In genomic region chr2:231187736-231188505, GRCh38 we compare ENCODE assay signal across 14 cellular contexts. TPM values are rescaled to one million over a fixed set of nuclear protein-coding genes. Genes with fewer than 3 reads are reported as not detected.
DNase-seq lines count a peak whose midpoint lies in the region; ATAC-seq and TF ChIP-seq lines count a peak whose summit lies in the region.
"Had no signal": no experiment of that assay in that cellular context is flagged by ENCODE, and none has a peak within 500 bp of the region (broad histone marks: within the 10 kb centered on the region; RNA-seq: fewer than 3 reads in every experiment).

No MANE protein-coding gene starts in this region.

- no peak overlapping the region for H3K4me3 Mint-ChIP-seq in natural killer cell
- no peak overlapping the region for H3K4me3 Mint-ChIP-seq in stimulated activated memory B cell treated with anti-CD40 and anti-IgM and Interleukin-4, amounts not matched to agents 10 μg/mL and 1 μg/mL and 100 μg/mL, for 72 hours
- H3K4me3 Mint-ChIP-seq: activated CD8-positive, alpha-beta T cell treated with anti-CD3 and anti-CD28 coated beads, Interleukin-2, amount 10 ng/mL, durations not matched to agents 7 days and 5 days; activated naive CD8-positive, alpha-beta T cell; naive thymus-derived CD4-positive, alpha-beta T cell had no signal

- no peaks in the 10 kb centered on the region for H3K4me1 Mint-ChIP-seq in natural killer cell
- H3K4me1 Mint-ChIP-seq in stimulated activated memory B cell treated with anti-CD40 and anti-IgM and Interleukin-4, amounts not matched to agents 10 μg/mL and 1 μg/mL and 100 μg/mL, for 72 hours, result peaks cover 17% of the 10 kb centered on the region

- H3K27me3 Mint-ChIP-seq in natural killer cell (ENCODE audit: low read depth in 2 of 2), result peaks cover 6 to 20% of the 10 kb centered on the region in 2 donors
- H3K27me3 Mint-ChIP-seq in stimulated activated memory B cell treated with anti-CD40 and anti-IgM and Interleukin-4, amounts not matched to agents 10 μg/mL and 1 μg/mL and 100 μg/mL, for 72 hours, result peaks cover 47% of the 10 kb centered on the region

- H3K36me3 Mint-ChIP-seq in natural killer cell, result no peaks in the 10 kb centered on the region
- H3K36me3 Mint-ChIP-seq in stimulated activated memory B cell treated with anti-CD40 and anti-IgM and Interleukin-4, amounts not matched to agents 10 μg/mL and 1 μg/mL and 100 μg/mL, for 72 hours, result no peaks in the 10 kb centered on the region
- H3K36me3 Mint-ChIP-seq: activated naive CD8-positive, alpha-beta T cell; naive thymus-derived CD4-positive, alpha-beta T cell had no signal

- intact Hi-C loops in left ventricle myocardium inferior (cut with micrococcal nuclease), result no loop called here
- intact Hi-C loops in transverse colon (cut with DNase I; ENCODE audit: low total_unique reads), result no loop called here
- intact Hi-C loops in natural killer cell (cut with micrococcal nuclease), result no loop called here

- 75 to 79% methylated on average over 12 to 18 of the region's 18 CpGs for WGBS in transverse colon (ENCODE audit: low coverage in 1 of 2), 2 donors

- H3K36me3 ChIP-seq in left ventricle myocardium inferior (no peaks in the 10 kb centered on the region), skeletal muscle tissue (ENCODE audit: control insufficient read depth in 3 of 3, insufficient read depth in 3 of 3, low read length in 3 of 3) (no peaks in the 10 kb centered on the region), transverse colon (no peaks in the 10 kb centered on the region)

- H3K9me3 Mint-ChIP-seq in natural killer cell, result no peaks in the 10 kb centered on the region
- H3K9me3 Mint-ChIP-seq in stimulated activated memory B cell treated with anti-CD40 and anti-IgM and Interleukin-4, amounts not matched to agents 10 μg/mL and 1 μg/mL and 100 μg/mL, for 72 hours, result peaks cover under 1% of the 10 kb centered on the region

- H3K27me3 ChIP-seq in left ventricle myocardium inferior (ENCODE audit: low read depth) (peaks cover 12% of the 10 kb centered on the region), skeletal muscle tissue (ENCODE audit: control insufficient read depth in 3 of 3, insufficient read depth in 3 of 3, low read length in 3 of 3) (no peaks in the 10 kb centered on the region), transverse colon (no peaks in the 10 kb centered on the region)

- no peak for TF ChIP-seq POLR2A in transverse colon (IDR thresholded peaks at IDR 0.05)

- DNase-seq in GM04503 (ENCODE audit: low read depth), result peak; percentile 84
- peak; percentile 56 for DNase-seq in astrocyte of the spinal cord (ENCODE audit: low read depth, low spot score)
- DNase-seq in left ventricle myocardium inferior, result peak; percentile 47
- no peak for DNase-seq in transverse colon
- DNase-seq in natural killer cell, result no peak
- no peak for DNase-seq in DMS114 treated with DMSO at 0.1 percent for 48 hours (lab: John Stamatoyannopoulos, UW; ENCODE audit: unreplicated experiment)
- DNase-seq: activated CD8-positive, alpha-beta T cell treated with anti-CD3 and anti-CD28 coated beads, Interleukin-2, amount 10 ng/mL, durations not matched to agents 7 days and 5 days; KG1; naive thymus-derived CD4-positive, alpha-beta T cell; T-helper 2 cell had no signal

- H3K9me3 ChIP-seq in left ventricle myocardium inferior (replicated peaks) (no peaks in the 10 kb centered on the region), skeletal muscle tissue (ENCODE audit: control insufficient read depth in 3 of 3, low read length in 3 of 3) (no peaks in the 10 kb centered on the region), transverse colon (no peaks in the 10 kb centered on the region)

- no peak for ATAC-seq in natural killer cell
- ATAC-seq in stimulated activated memory B cell treated with anti-CD40 and anti-IgM and Interleukin-4, amounts not matched to agents 10 μg/mL and 1 μg/mL and 100 μg/mL, for 72 hours, result no peak
- ATAC-seq: activated CD8-positive, alpha-beta T cell treated with anti-CD3 and anti-CD28 coated beads, Interleukin-2, amount 10 ng/mL, durations not matched to agents 7 days and 5 days; HCT116; naive thymus-derived CD4-positive, alpha-beta T cell had no signal

- TF ChIP-seq CTCF in astrocyte of the spinal cord (IDR thresholded peaks at IDR 0.05; ENCODE audit: low read depth, low read length) (no peak), left ventricle myocardium inferior (IDR thresholded peaks at IDR 0.05; ENCODE audit: borderline replicate concordance) (no peak), transverse colon (IDR thresholded peaks at IDR 0.05) (no peak), natural killer cell (IDR thresholded peaks at IDR 0.05) (no peak)

- H3K27ac ChIP-seq in left ventricle myocardium inferior (replicated peaks), result peak overlapping the region; percentile 93
- peak overlapping the region; percentile 64 for H3K27ac ChIP-seq in skeletal muscle tissue (ENCODE audit: low read depth, low read length)
- peak overlapping the region in 1 of 4 donors; percentile 89 for H3K27ac ChIP-seq in transverse colon

- in situ Hi-C loops in astrocyte of the spinal cord (cut with HindIII; ENCODE audit: low sequenced_read_pairs) (no loop called here), transverse colon (cut with MboI; ENCODE audit: low pct_ligation_motif_present in 1 of 4, low pct_unique_long_range_greater_than_20kb in 1 of 4, low sequenced_read_pairs in 3 of 4) (no loop called here)

- H3K4me1 ChIP-seq in left ventricle myocardium inferior, result peaks cover 52% of the 10 kb centered on the region
- H3K4me1 ChIP-seq in skeletal muscle tissue (ENCODE audit: control insufficient read depth in 3 of 3, insufficient read depth in 3 of 3, low read length in 3 of 3), result peaks cover 32 to 40% (median 33%) of the 10 kb centered on the region in 3 donors
- peaks cover 0 to 22% (median 17%) of the 10 kb centered on the region in 4 donors for H3K4me1 ChIP-seq in transverse colon

- H3K9ac ChIP-seq in skeletal muscle tissue (ENCODE audit: low read depth in 1 of 3, low read length in 3 of 3), result peak overlapping the region in 1 of 3 donors; percentile 11

- no peak for TF ChIP-seq EP300 in transverse colon (IDR thresholded peaks at IDR 0.05; ENCODE audit: low read depth)

- H3K4me3 ChIP-seq in astrocyte of the spinal cord (ENCODE audit: low read depth, low read length) (no peak overlapping the region), left ventricle myocardium inferior (no peak overlapping the region), skeletal muscle tissue (ENCODE audit: low read length in 3 of 3) (no peak overlapping the region), transverse colon (no peak overlapping the region)

- no peak overlapping the region for H3K27ac Mint-ChIP-seq in natural killer cell
- H3K27ac Mint-ChIP-seq in stimulated activated memory B cell treated with anti-CD40 and anti-IgM and Interleukin-4, amounts not matched to agents 10 μg/mL and 1 μg/mL and 100 μg/mL, for 72 hours, result no peak overlapping the region
- H3K27ac Mint-ChIP-seq: activated CD8-positive, alpha-beta T cell treated with anti-CD3 and anti-CD28 coated beads, Interleukin-2, amount 10 ng/mL, durations not matched to agents 7 days and 5 days; activated naive CD8-positive, alpha-beta T cell; naive thymus-derived CD4-positive, alpha-beta T cell had no signal

RNA-seq across cellular contexts. Expression of gene ARMC9, which starts 10.5 kb away (rescaled TPM):
- total RNA-seq in left ventricle myocardium inferior, result 3.1 TPM
- total RNA-seq in skeletal muscle tissue, result 6.8 TPM
- total RNA-seq in transverse colon, result 10 to 100 TPM; 11.5 to 59.5 (median 14.4) TPM
- total RNA-seq in natural killer cell, result 1 to 10 TPM; 1.2 to 2.3 (median 2.0) TPM

Comparison
In these comparisons a context has a peak if more than half of its experiments do, and no peak if none do; other contexts are left out.
1. DNase-seq: peak in GM04503 (single experiment), astrocyte of the spinal cord (single experiment) and left ventricle myocardium inferior (single experiment); none in transverse colon (single experiment), natural killer cell (single experiment) and DMS114 treated with DMSO at 0.1 percent for 48 hours (single experiment).